12 cellular contexts compared by ENCODE assay signal in genomic region chr1:14128096-14128495, GRCh38.
DNase-seq lines count a peak whose midpoint lies in the region; ATAC-seq and TF ChIP-seq lines count a peak whose summit lies in the region.
"Had no signal": no experiment of that assay in that cellular context is flagged by ENCODE, and none has a peak within 500 bp of the region (broad histone marks: within the 10 kb centered on the region; RNA-seq: fewer than 3 reads in every experiment).

No MANE protein-coding gene starts in this region.

- H3F3A ChIP-seq in GM23248 (ENCODE audit: insufficient read depth) = no peaks in the 10 kb centered on the region

- peaks cover 26% of the 10 kb centered on the region for H3K9me3 Mint-ChIP-seq in osteocyte (ENCODE audit: unreplicated experiment)

- peak; percentile 17 for DNase-seq in GM23248
- peak; percentile 50 for DNase-seq in MG63
- peak; percentile 51 for DNase-seq in epithelial cell of esophagus (ENCODE audit: low read depth)
- DNase-seq in osteocyte (ENCODE audit: extremely low spot score, unreplicated experiment) = no peak
- DNase-seq in effector memory CD4-positive, alpha-beta T cell = no peak
- no peak for DNase-seq in mucosa of descending colon
- no peak for DNase-seq in Peyer's patch
- DNase-seq: NCI-H1694 treated with DMSO at 0.1 percent for 48 hours, NCI-H446 had no signal

- no peak overlapping the region for H2AFZ ChIP-seq in GM23248

- intact Hi-C loops in mucosa of descending colon (cut with DNase I, micrococcal nuclease) = no loop called here

- no peaks in the 10 kb centered on the region for H3K4me1 Mint-ChIP-seq in osteocyte (ENCODE audit: unreplicated experiment)
- H3K4me1 Mint-ChIP-seq: IgD-negative memory B cell had no signal

- H3K9ac ChIP-seq in GM23248 = no peak overlapping the region
- H3K9ac ChIP-seq: BLaER1 had no signal

- H3K9me3 ChIP-seq in GM23248 (ENCODE audit: low read depth) = no peaks in the 10 kb centered on the region
- H3K9me3 ChIP-seq in MG63 = peaks cover 3% of the 10 kb centered on the region; the same call in 1 of the 2 replicates
- H3K9me3 ChIP-seq in effector memory CD4-positive, alpha-beta T cell (ENCODE audit: control insufficient read depth, low read length) = no peaks in the 10 kb centered on the region
- no peaks in the 10 kb centered on the region for H3K9me3 ChIP-seq in mucosa of descending colon
- H3K9me3 ChIP-seq in Peyer's patch = no peaks in the 10 kb centered on the region
- H3K9me3 ChIP-seq: BLaER1 had no signal

- H3K9me2 ChIP-seq in GM23248 (ENCODE audit: insufficient read depth) = no peaks in the 10 kb centered on the region

- in situ Hi-C loops in GM23248 (cut with MboI) = no loop called here

- no peak overlapping the region for H3K4me3 Mint-ChIP-seq in osteocyte (ENCODE audit: unreplicated experiment)
- H3K4me3 Mint-ChIP-seq: IgD-negative memory B cell had no signal

- 50 to 54% methylated on average over 1 of the region's 1 CpG for WGBS in GM23248 (ENCODE audit: low coverage in 1 of 2, low lambda C conversion rate in 2 of 2, missing lambda C conversion rate in 2 of 2), 2 experiments

- no peaks in the 10 kb centered on the region for H3K27me3 Mint-ChIP-seq in osteocyte (ENCODE audit: unreplicated experiment)

- no peaks in the 10 kb centered on the region for H4K20me1 ChIP-seq in GM23248 (ENCODE audit: insufficient read depth)
- H4K20me1 ChIP-seq: BLaER1 had no signal

- ATAC-seq in mucosa of descending colon = no peak
- ATAC-seq: HCT116 had no signal

- no peak overlapping the region for H3K4me2 ChIP-seq in GM23248 (ENCODE audit: unreplicated experiment)
- H3K4me2 ChIP-seq: BLaER1 had no signal

- H3K27ac ChIP-seq in GM23248 (no peak overlapping the region), Peyer's patch (no peak overlapping the region)
- H3K27ac ChIP-seq in effector memory CD4-positive, alpha-beta T cell (ENCODE audit: insufficient read depth, low read length, poor library complexity, severe bottlenecking) = no peak overlapping the region
- H3K27ac ChIP-seq: BLaER1 had no signal

- H3K27ac Mint-ChIP-seq in osteocyte (ENCODE audit: unreplicated experiment) = peak overlapping the region; percentile 9

- H3K4me1 ChIP-seq in GM23248 (ENCODE audit: insufficient read depth) = no peaks in the 10 kb centered on the region
- no peaks in the 10 kb centered on the region for H3K4me1 ChIP-seq in effector memory CD4-positive, alpha-beta T cell (ENCODE audit: control insufficient read depth, insufficient read depth, low read length, poor library complexity, severe bottlenecking)
- no peaks in the 10 kb centered on the region for H3K4me1 ChIP-seq in mucosa of descending colon (ENCODE audit: low read depth)
- no peaks in the 10 kb centered on the region for H3K4me1 ChIP-seq in Peyer's patch
- H3K4me1 ChIP-seq: BLaER1 had no signal

- H3K4me3 ChIP-seq in GM23248 (no peak overlapping the region), MG63 (no peak overlapping the region), epithelial cell of esophagus (ENCODE audit: low read length) (no peak overlapping the region), mucosa of descending colon (no peak overlapping the region), Peyer's patch (no peak overlapping the region)
- no peak overlapping the region for H3K4me3 ChIP-seq in effector memory CD4-positive, alpha-beta T cell (ENCODE audit: insufficient read depth, low read depth, low read length, poor library complexity, severe bottlenecking)
- H3K4me3 ChIP-seq: BLaER1 had no signal

- no peaks in the 10 kb centered on the region for H3K79me2 ChIP-seq in GM23248 (ENCODE audit: insufficient read depth)

- no peak for TF ChIP-seq POLR2A in Peyer's patch (IDR thresholded peaks at IDR 0.05)

- H3K27me3 ChIP-seq in GM23248 (replicated peaks; ENCODE audit: insufficient read depth) (no peaks in the 10 kb centered on the region), MG63 (no peaks in the 10 kb centered on the region), Peyer's patch (no peaks in the 10 kb centered on the region)
- H3K27me3 ChIP-seq in effector memory CD4-positive, alpha-beta T cell (replicated peaks; ENCODE audit: control insufficient read depth, insufficient read depth, low read length, poor library complexity, severe bottlenecking) = no peaks in the 10 kb centered on the region
- H3K27me3 ChIP-seq: BLaER1 had no signal

- H3K36me3 Mint-ChIP-seq in osteocyte (ENCODE audit: unreplicated experiment) = no peaks in the 10 kb centered on the region
- H3K36me3 Mint-ChIP-seq: IgD-negative memory B cell had no signal

- H3K36me3 ChIP-seq in GM23248 (ENCODE audit: low read depth) (no peaks in the 10 kb centered on the region), MG63 (no peaks in the 10 kb centered on the region), mucosa of descending colon (ENCODE audit: low read depth) (no peaks in the 10 kb centered on the region), Peyer's patch (no peaks in the 10 kb centered on the region)
- no peaks in the 10 kb centered on the region for H3K36me3 ChIP-seq in effector memory CD4-positive, alpha-beta T cell (ENCODE audit: control insufficient read depth, insufficient read depth, low read length)
- H3K36me3 ChIP-seq: BLaER1 had no signal

- no peak for TF ChIP-seq CTCF in epithelial cell of esophagus (IDR thresholded peaks at IDR 0.05; ENCODE audit: insufficient read depth, low read depth, low read length, missing control alignments)
- no peak for TF ChIP-seq CTCF in osteocyte (IDR thresholded peaks at IDR 0.05)
- no peak for TF ChIP-seq CTCF in mucosa of descending colon (IDR thresholded peaks at IDR 0.05)
- TF ChIP-seq CTCF in Peyer's patch (IDR thresholded peaks at IDR 0.05) = no peak

Comparison
In these comparisons a context has a peak if more than half of its experiments do, and no peak if none do; other contexts are left out.
1. DNase-seq: peak in GM23248 (single experiment), MG63 (single experiment) and epithelial cell of esophagus (single experiment); none in osteocyte (single experiment), effector memory CD4-positive, alpha-beta T cell (0 of 3), mucosa of descending colon (0 of 3) and Peyer's patch (0 of 3).